8 cellular contexts compared by ENCODE assay signal in genomic region chr10:102451105-102451969, GRCh38. TPM values are rescaled to one million over a fixed set of nuclear protein-coding genes. Genes with fewer than 3 reads are reported as not detected.
DNase-seq lines count a peak whose midpoint lies in the region; ATAC-seq and TF ChIP-seq lines count a peak whose summit lies in the region.

Gene C10orf95 (minus strand): TSS chr10:102451543. CDS start chr10:102451093, 450 bp downstream.

- no peak for TF ChIP-seq POLR2A in esophagus muscularis mucosa (IDR thresholded peaks at IDR 0.05; ENCODE audit: low read depth)

- peak within 1 kb of the TSS; percentile 1 for H2AK5ac ChIP-seq in trophoblast cell (ENCODE audit: low read length)

- peak within 1 kb of the TSS; percentile 92 for H3K9ac ChIP-seq in trophoblast cell (ENCODE audit: low read length)

- intact Hi-C loops in esophagus muscularis mucosa (cut with DNase I), result no loop called here

- H3K9me3 ChIP-seq in SJSA1 (replicated peaks) (peaks cover 3% of the 10 kb centered on the region; the same call in 1 of the 2 replicates), esophagus muscularis mucosa (no peaks in the 10 kb centered on the region), trophoblast cell (ENCODE audit: insufficient read depth, low read depth, low read length) (no peaks in the 10 kb centered on the region)

- no peak within 1 kb of the TSS for H2BK12ac ChIP-seq in trophoblast cell (ENCODE audit: low read length)

- H2BK120ac ChIP-seq in trophoblast cell (ENCODE audit: insufficient read depth, low read length, poor library complexity), result peak within 1 kb of the TSS; percentile 79

- peak within 1 kb of the TSS; percentile 87 for H3K18ac ChIP-seq in trophoblast cell (ENCODE audit: low read length)

- H3K23ac ChIP-seq in trophoblast cell (ENCODE audit: low read length), result no peak within 1 kb of the TSS

- H3K4me1 ChIP-seq in SJSA1 (replicated peaks) (peaks cover 48% of the 10 kb centered on the region), esophagus muscularis mucosa (peaks cover 5 to 32% (median 21%) of the 10 kb centered on the region in 4 donors), trophoblast cell (ENCODE audit: control insufficient read depth in 1 of 2, insufficient read depth in 2 of 2, low read length in 2 of 2) (peaks cover 9 to 16% of the 10 kb centered on the region in 2 experiments)

- H3K14ac ChIP-seq in trophoblast cell (ENCODE audit: low read length), result peak within 1 kb of the TSS; percentile 89

- H3K4ac ChIP-seq in trophoblast cell (ENCODE audit: low read depth, low read length), result peak within 1 kb of the TSS; percentile 89

- DNase-seq in NCI-H1092 treated with DMSO at 0.1 percent for 48 hours (lab: John Stamatoyannopoulos, UW), result peak; percentile 6
- no peak for DNase-seq in NCI-H1092 (lab: John Stamatoyannopoulos, UW)
- no peak for DNase-seq in SJSA1 (ENCODE audit: low read depth in 1 of 2, low spot score in 2 of 2)
- no peak for DNase-seq in esophagus muscularis mucosa (ENCODE audit: extremely low spot score)
- peak; percentile 65 to 74 for DNase-seq in trophoblast cell
- DNase-seq in GM19240 (ENCODE audit: insufficient read length, low spot score), result no peak
- no peak for DNase-seq in NCI-H2171 (lab: John Stamatoyannopoulos, UW)

- no peaks in the 10 kb centered on the region for H3K27me3 ChIP-seq in SJSA1 (replicated peaks)
- no peaks in the 10 kb centered on the region for H3K27me3 ChIP-seq in esophagus muscularis mucosa
- no peaks in the 10 kb centered on the region for H3K27me3 ChIP-seq in trophoblast cell (ENCODE audit: insufficient read depth, low read length)

- peaks cover 3% of the 10 kb centered on the region; the same call in 1 of the 2 replicates for H3K36me3 ChIP-seq in SJSA1
- H3K36me3 ChIP-seq in esophagus muscularis mucosa, result peaks cover 0 to 10% (median 0%) of the 10 kb centered on the region in 4 donors
- H3K36me3 ChIP-seq in trophoblast cell (ENCODE audit: control insufficient read depth in 1 of 2, insufficient read depth in 2 of 2, low read length in 2 of 2), result peaks cover 5 to 6% of the 10 kb centered on the region in 2 experiments

- TF ChIP-seq EP300 in esophagus muscularis mucosa (IDR thresholded peaks at IDR 0.05), result no peak

- 34% methylated on average over 26 of the region's 28 CpGs for WGBS in esophagus muscularis mucosa
- WGBS in trophoblast cell (ENCODE audit: extremely low coverage, insufficient coverage, insufficient read length), result no CpG with 5 or more reads among the region's 28 CpGs

- peaks cover 26% of the 10 kb centered on the region for H3K79me1 ChIP-seq in trophoblast cell (ENCODE audit: low read length)

- peak within 1 kb of the TSS; percentile 93 for H3K4me2 ChIP-seq in trophoblast cell (ENCODE audit: low read length)

- H4K12ac ChIP-seq in trophoblast cell (ENCODE audit: low read depth, low read length), result peak within 1 kb of the TSS; percentile 93

- H3K27ac ChIP-seq in SJSA1, result no peak within 1 kb of the TSS
- peak within 1 kb of the TSS; percentile 80 to 90 (median 86) for H3K27ac ChIP-seq in esophagus muscularis mucosa (replicated peaks in 1 of 4)
- peak within 1 kb of the TSS; percentile 60 for H3K27ac ChIP-seq in trophoblast cell (ENCODE audit: low read depth, low read length)

- peak within 1 kb of the TSS; percentile 61 for H2AFZ ChIP-seq in trophoblast cell (ENCODE audit: insufficient read depth, low read length, poor library complexity)

- H2BK5ac ChIP-seq in trophoblast cell (ENCODE audit: low read depth, low read length, poor library complexity), result peak within 1 kb of the TSS; percentile 43

- H4K91ac ChIP-seq in trophoblast cell (ENCODE audit: low read depth, low read length), result peak within 1 kb of the TSS; percentile 88

- H4K8ac ChIP-seq in trophoblast cell (ENCODE audit: low read depth, low read length), result peak within 1 kb of the TSS; percentile 88

- peaks cover 11% of the 10 kb centered on the region for H3K79me2 ChIP-seq in trophoblast cell (ENCODE audit: control insufficient read depth, insufficient read depth, low read length, poor library complexity)

- no peak for TF ChIP-seq CTCF in esophagus muscularis mucosa (IDR thresholded peaks at IDR 0.05)

- peak within 1 kb of the TSS; percentile 78 for H3K4me3 ChIP-seq in SJSA1
- peak within 1 kb of the TSS; percentile 73 to 88 (median 80) for H3K4me3 ChIP-seq in esophagus muscularis mucosa
- H3K4me3 ChIP-seq in trophoblast cell (ENCODE audit: low read depth, low read length), result peak within 1 kb of the TSS; percentile 79

- ATAC-seq in HG02763 (IDR thresholded peaks at IDR 0.05; ENCODE audit: unreplicated experiment), result no peak

RNA-seq across cellular contexts. Expression of gene C10orf95, which starts in this region (rescaled TPM):
- total RNA-seq in SJSA1 (2014; rRNA removed; shearing (Covaris generic)), result not detected in 2 replicates
- total RNA-seq in esophagus muscularis mucosa, result 1 to 10 TPM in 1 of 4 donors, not detected in 3; 1.0 TPM
- 17.4 and 19.7 TPM in 2 replicates for polyA plus RNA-seq in trophoblast cell (2013)

Comparison
In these comparisons a context has a peak if more than half of its experiments do, and no peak if none do; other contexts are left out.
1. DNase-seq: peak in NCI-H1092 treated with DMSO at 0.1 percent for 48 hours (single experiment) and trophoblast cell (2 of 2); none in NCI-H1092 (single experiment), SJSA1 (0 of 2), esophagus muscularis mucosa (single experiment), GM19240 (single experiment) and NCI-H2171 (single experiment).
2. Peak in every context shown above with its lines, with median percentiles within 50 percentile points of each other: H3K4me3 ChIP-seq.